Comparison of ENCODE assay signal across 12 cellular contexts in the genomic region with DNA sequence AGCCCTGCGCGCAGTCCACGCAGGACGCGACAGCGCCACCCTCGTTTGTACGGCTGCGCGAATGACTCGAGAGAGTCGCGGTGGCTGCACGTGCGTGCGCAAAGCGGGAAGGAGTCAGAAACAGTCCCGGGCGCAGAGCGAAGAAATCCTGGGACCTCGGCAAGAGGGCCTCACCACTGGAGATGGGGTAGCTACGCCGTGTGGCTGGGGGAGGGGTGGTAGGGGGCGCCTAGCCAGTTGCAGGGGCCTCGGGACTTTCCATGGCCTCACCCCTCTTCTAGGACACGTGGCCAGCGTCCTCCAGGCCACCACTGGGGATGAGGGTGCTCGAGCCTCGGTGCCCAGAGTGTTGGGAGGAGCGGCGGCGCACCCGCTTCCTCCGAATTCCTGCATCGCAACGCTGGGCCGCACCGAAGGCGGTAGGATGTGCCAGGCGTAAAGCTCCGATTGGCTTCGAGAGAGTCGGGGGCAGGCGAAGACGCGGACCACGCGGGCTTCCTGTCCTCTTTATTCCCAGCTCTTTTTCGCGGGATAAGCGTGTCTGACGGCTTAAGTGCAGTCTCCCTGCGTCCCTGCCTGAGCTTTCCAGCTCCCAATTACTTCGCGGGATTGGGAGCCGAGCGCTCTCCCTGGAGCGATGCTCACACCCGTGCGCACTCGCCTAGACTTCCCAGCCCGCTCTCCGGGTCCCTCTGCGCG. TPM values are rescaled to one million over a fixed set of nuclear protein-coding genes. Genes with fewer than 3 reads are reported as not detected.
DNase-seq lines count a peak whose midpoint lies in the region; ATAC-seq, FAIRE-seq and TF ChIP-seq lines count a peak whose summit lies in the region.
"Had no signal": no experiment of that assay in that cellular context is flagged by ENCODE, and none has a peak within 500 bp of the region (broad histone marks: within the 10 kb centered on the region; RNA-seq: fewer than 3 reads in every experiment).

No MANE protein-coding gene starts in this region.

- H3K27me3 Mint-ChIP-seq in Calu3 (ENCODE audit: unreplicated experiment) (peaks cover 92% of the 10 kb centered on the region), HFFc6 (ENCODE audit: insufficient read depth) (peaks cover 62% of the 10 kb centered on the region), astrocyte (ENCODE audit: low read depth, unreplicated experiment) (peaks cover 84% of the 10 kb centered on the region)
- H3K27me3 Mint-ChIP-seq in naive thymus-derived CD4-positive, alpha-beta T cell: peaks cover 72 to 89% (median 77%) of the 10 kb centered on the region in 5 donors

- H3K36me3 ChIP-seq in astrocyte (ENCODE audit: insufficient read depth, low read length): no peaks in the 10 kb centered on the region
- no peaks in the 10 kb centered on the region for H3K36me3 ChIP-seq in naive thymus-derived CD4-positive, alpha-beta T cell (ENCODE audit: control insufficient read depth in 2 of 3, insufficient read depth in 3 of 3, low read length in 3 of 3)

- POLR2A ChIA-PET in naive thymus-derived CD4-positive, alpha-beta T cell (lab: Charles Lee): no interaction called here

- no peak overlapping the region for H3K4me3 ChIP-seq in astrocyte (ENCODE audit: insufficient read depth, low read depth, low read length)
- no peak overlapping the region for H3K4me3 ChIP-seq in naive thymus-derived CD4-positive, alpha-beta T cell (ENCODE audit: low read length)
- H3K4me3 ChIP-seq: lung had no signal

- no peaks in the 10 kb centered on the region for H3K79me2 ChIP-seq in astrocyte (ENCODE audit: insufficient read depth, low read length)

- TF ChIP-seq CTCF in Calu3 (IDR thresholded peaks at IDR 0.05; ENCODE audit: unreplicated experiment) (no peak), HFFc6 (IDR thresholded peaks at IDR 0.05) (0 out of 2 replicates have a peak, but pooled peaks have one; percentile 15), astrocyte (IDR thresholded peaks at IDR 0.05; ENCODE audit: insufficient read depth, low read depth, low read length) (no peak)

- no peak for DNase-seq in Calu3
- DNase-seq in HFFc6: no peak
- no peak for DNase-seq in astrocyte (ENCODE audit: low read depth)
- peak in 1 of 9 donors; percentile 22 for DNase-seq in naive thymus-derived CD4-positive, alpha-beta T cell
- no peak for DNase-seq in activated gamma-delta T cell (lab: John Stamatoyannopoulos, UW)
- no peak for DNase-seq in C1 segment of cervical spinal cord (lab: John Stamatoyannopoulos, UW)
- DNase-seq in NCI-H1048 (lab: John Stamatoyannopoulos, UW): no peak
- no peak for DNase-seq in G401 (ENCODE audit: low spot score)
- DNase-seq: activated effector memory CD4-positive, alpha-beta T cell treated with anti-CD3 and anti-CD28 coated beads, Interleukin-2, amount 50 U/mL, for 16 hours; NCI-H1694 treated with DMSO at 0.1 percent for 48 hours had no signal

- H3K27ac ChIP-seq in astrocyte (ENCODE audit: low read depth, low read length): no peak overlapping the region
- no peak overlapping the region for H3K27ac ChIP-seq in naive thymus-derived CD4-positive, alpha-beta T cell (ENCODE audit: low read depth, low read length)

- H2AFZ ChIP-seq in astrocyte (ENCODE audit: low read depth, low read length): peak overlapping the region; percentile 41

- H3K9me3 ChIP-seq in astrocyte (ENCODE audit: insufficient read depth, low read depth, low read length): no peaks in the 10 kb centered on the region
- no peaks in the 10 kb centered on the region for H3K9me3 ChIP-seq in naive thymus-derived CD4-positive, alpha-beta T cell (ENCODE audit: control insufficient read depth in 2 of 3, low read length in 3 of 3)

- peaks cover 9% of the 10 kb centered on the region for H3K4me1 ChIP-seq in astrocyte (ENCODE audit: insufficient read depth, low read length)
- peaks cover 7 to 29% of the 10 kb centered on the region in 2 donors for H3K4me1 ChIP-seq in naive thymus-derived CD4-positive, alpha-beta T cell (ENCODE audit: control insufficient read depth in 2 of 2, insufficient read depth in 2 of 2, low read length in 2 of 2)

- CTCF ChIA-PET in Calu3 (lab: Charles Lee): no interaction called here
- CTCF ChIA-PET in naive thymus-derived CD4-positive, alpha-beta T cell (lab: Charles Lee): no interaction called here

- FAIRE-seq in astrocyte (lab: Jason Lieb, UNC): no peak

- peak overlapping the region; percentile 11 for H3K4me2 ChIP-seq in astrocyte (ENCODE audit: low read length)

- H3K36me3 Mint-ChIP-seq in Calu3 (ENCODE audit: insufficient read depth, unreplicated experiment) (peaks cover 15% of the 10 kb centered on the region), HFFc6 (ENCODE audit: low read depth) (no peaks in the 10 kb centered on the region), astrocyte (ENCODE audit: low read depth, unreplicated experiment) (no peaks in the 10 kb centered on the region)
- H3K36me3 Mint-ChIP-seq in naive thymus-derived CD4-positive, alpha-beta T cell: no peaks in the 10 kb centered on the region

- H3K27me3 ChIP-seq in astrocyte (ENCODE audit: insufficient read depth, low read length): peaks cover 91% of the 10 kb centered on the region
- peaks cover 10 to 11% of the 10 kb centered on the region in 2 donors for H3K27me3 ChIP-seq in naive thymus-derived CD4-positive, alpha-beta T cell (ENCODE audit: control insufficient read depth in 2 of 2, insufficient read depth in 2 of 2, low read length in 2 of 2)

- H3K4me1 Mint-ChIP-seq in Calu3 (ENCODE audit: low read depth, unreplicated experiment): peaks cover 26% of the 10 kb centered on the region
- peaks cover 28% of the 10 kb centered on the region for H3K4me1 Mint-ChIP-seq in HFFc6 (ENCODE audit: low read depth)
- peaks cover 15% of the 10 kb centered on the region for H3K4me1 Mint-ChIP-seq in astrocyte (ENCODE audit: low read depth, unreplicated experiment)
- H3K4me1 Mint-ChIP-seq in naive thymus-derived CD4-positive, alpha-beta T cell: peaks cover 22 to 49% (median 35%) of the 10 kb centered on the region in 7 donors

- no peak for ATAC-seq in naive thymus-derived CD4-positive, alpha-beta T cell

- in situ Hi-C loops in G401 (cut with HindIII; ENCODE audit: low sequenced_read_pairs): no loop called here

- H3K4me3 Mint-ChIP-seq in Calu3 (ENCODE audit: low read depth, unreplicated experiment) (peak overlapping the region; percentile 64), HFFc6 (no peak overlapping the region), astrocyte (ENCODE audit: unreplicated experiment) (peak overlapping the region; percentile 68)
- peak overlapping the region in 9 of 10 donors; percentile 29 to 89 (median 63) for H3K4me3 Mint-ChIP-seq in naive thymus-derived CD4-positive, alpha-beta T cell

- intact Hi-C loops in Calu3 (cut with micrococcal nuclease; ENCODE audit: unreplicated experiment): no loop called here
- intact Hi-C loops in naive thymus-derived CD4-positive, alpha-beta T cell (cut with micrococcal nuclease): no loop called here

- H3K9me3 Mint-ChIP-seq in Calu3 (ENCODE audit: low read depth, unreplicated experiment) (no peaks in the 10 kb centered on the region), HFFc6 (no peaks in the 10 kb centered on the region), astrocyte (ENCODE audit: unreplicated experiment) (peaks cover 2% of the 10 kb centered on the region)
- H3K9me3 Mint-ChIP-seq in naive thymus-derived CD4-positive, alpha-beta T cell: peaks cover 0 to 2% (median 0%) of the 10 kb centered on the region in 11 donors

- H3K27ac Mint-ChIP-seq in Calu3 (ENCODE audit: unreplicated experiment) (no peak overlapping the region), HFFc6 (no peak overlapping the region), astrocyte (ENCODE audit: unreplicated experiment) (no peak overlapping the region)
- no peak overlapping the region for H3K27ac Mint-ChIP-seq in naive thymus-derived CD4-positive, alpha-beta T cell

- H3K9ac ChIP-seq in astrocyte (ENCODE audit: low read length): no peak overlapping the region

- no TSS peak for BruUV-seq in Calu3 (replicated peaks; lab: Mats Ljungman, UMichigan)

- peaks cover 6% of the 10 kb centered on the region for H4K20me1 ChIP-seq in astrocyte (ENCODE audit: insufficient read depth, low read length)

RNA-seq across cellular contexts. Expression of a gene that starts 38.7 kb away (rescaled TPM):
- not detected in 2 replicates for total RNA-seq in Calu3 (2022)
- total RNA-seq in HFFc6 (2021; fragmentation: NEBNext Ultra II Directional; extraction: Animal tissue kit (Norgen Biotek cat#: 25700)): not detected
- not detected in 2 replicates for total RNA-seq in astrocyte
- total RNA-seq in naive thymus-derived CD4-positive, alpha-beta T cell: not detected
- not detected for polyA plus RNA-seq in naive thymus-derived CD4-positive, alpha-beta T cell
- not detected in 2 replicates for total RNA-seq in G401 (2014; rRNA removed; shearing (Covaris generic))
- total RNA-seq: epithelial cell of proximal tubule, lung had no signal
- polyA plus RNA-seq: lung had no signal
